1 cellular context compared by ENCODE assay signal in genomic region chr19:34681478-34681877, GRCh38.
TF ChIP-seq lines count a peak whose summit lies in the region.

No MANE protein-coding gene starts in this region.

TF ChIP-seq in HepG2, 621 proteins besides CTCF, POLR2A, EP300 and RAD21:
- TF ChIP-seq ZNF501 (CRISPR knock-in tag; IDR thresholded peaks at IDR 0.05) (no peak), SMC3 (IDR thresholded peaks at IDR 0.05; ENCODE audit: low read length) (peak; percentile 9; the same call in 1 of the 2 replicates), STAG1 (CRISPR knock-in tag; IDR thresholded peaks at IDR 0.05) (peak; percentile 43), ZNF691 (CRISPR knock-in tag; IDR thresholded peaks at IDR 0.05; ENCODE audit: borderline replicate concordance, low read depth) (no peak), ZNF550 (CRISPR knock-in tag; IDR thresholded peaks at IDR 0.05; ENCODE audit: borderline replicate concordance) (no peak), ZNF512 (CRISPR knock-in tag; IDR thresholded peaks at IDR 0.05) (no peak), HNRNPUL1 (IDR thresholded peaks at IDR 0.05; ENCODE audit: low read depth, low read length) (no peak), ZNF652 (CRISPR knock-in tag; IDR thresholded peaks at IDR 0.05; ENCODE audit: borderline replicate concordance, low read depth) (no peak), ZNF350 (CRISPR knock-in tag; IDR thresholded peaks at IDR 0.05; ENCODE audit: borderline replicate concordance, low read depth) (no peak), ETV6 (CRISPR knock-in tag; conservative IDR thresholded peaks at IDR 0.05) (no peak), PCBP1 (IDR thresholded peaks at IDR 0.05; ENCODE audit: borderline replicate concordance, low read depth, low read length) (no peak), ZSCAN9 (CRISPR knock-in tag; IDR thresholded peaks at IDR 0.05; ENCODE audit: borderline replicate concordance) (no peak), THRA (CRISPR knock-in tag; IDR thresholded peaks at IDR 0.05; ENCODE audit: borderline replicate concordance) (no peak), ZKSCAN5 (CRISPR knock-in tag; IDR thresholded peaks at IDR 0.05) (0 out of 2 replicates have a peak, but pooled peaks have one; percentile 45), SMAD9 (CRISPR knock-in tag; IDR thresholded peaks at IDR 0.05) (no peak), PHF21A (CRISPR knock-in tag; IDR thresholded peaks at IDR 0.05) (no peak), ZNF10 (CRISPR knock-in tag; IDR thresholded peaks at IDR 0.05; ENCODE audit: borderline replicate concordance, low read depth) (no peak), CBX2 (IDR thresholded peaks at IDR 0.05; ENCODE audit: low read depth, low read length) (no peak), CBX2 (CRISPR knock-in tag; IDR thresholded peaks at IDR 0.05; ENCODE audit: low read depth) (no peak), REL (CRISPR knock-in tag; conservative IDR thresholded peaks at IDR 0.05) (no peak)
TF ChIP-seq in HepG2: peak in this region for 3.
